ENCODE assay signal across 20 cellular contexts in the genomic region with DNA sequence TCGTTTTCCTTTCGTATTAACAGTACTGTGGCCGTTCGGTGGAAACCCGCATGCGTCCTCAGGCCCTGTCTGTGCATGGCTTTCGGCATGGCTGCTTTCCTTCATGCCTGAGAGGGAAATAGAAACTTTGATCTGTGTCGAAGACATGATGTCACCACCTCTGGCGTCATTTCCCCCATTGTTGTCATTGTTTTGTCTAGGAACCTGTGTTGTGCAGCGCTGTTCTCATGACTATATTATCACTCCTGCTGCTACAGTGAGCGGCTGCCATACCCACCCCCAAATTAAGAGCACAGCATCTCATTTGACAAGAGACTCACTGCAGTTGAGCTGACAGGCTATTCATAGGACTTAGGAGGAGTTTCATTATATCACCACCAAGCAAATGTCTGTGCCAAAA.
A peak's percentile ranks its signal among the peaks of the same experiment; 100 is the strongest.
DNase-seq lines count a peak whose midpoint lies in the region; ATAC-seq and TF ChIP-seq lines count a peak whose summit lies in the region.
"Had no signal": no experiment of that assay in that cellular context is flagged by ENCODE, and none has a peak within 500 bp of the region (broad histone marks: within the 10 kb centered on the region; RNA-seq: fewer than 3 reads in every experiment).

No MANE protein-coding gene starts in this region.

- ATAC-seq in activated T-cell treated with anti-CD3 and anti-CD28 coated beads, Interleukin-2, amount 50 U/mL, for 72 hours (replicated peaks in 1 of 2): no peak
- no peak for ATAC-seq in GM21825 (IDR thresholded peaks at IDR 0.05; ENCODE audit: unreplicated experiment)
- ATAC-seq: A549; gastroesophageal sphincter; HCT116; natural killer cell treated with Interleukin-12 subunit alpha and Interleukin-12 subunit beta and Interleukin-15 and Interleukin-18, amount 100 ng/mL, for 72 hours; psoas muscle had no signal

- no peak overlapping the region for H2AFZ ChIP-seq in smooth muscle cell (ENCODE audit: low read depth)

- peak overlapping the region; percentile 25 for H3K4me2 ChIP-seq in smooth muscle cell
- H3K4me2 ChIP-seq: A549 had no signal

- no peaks in the 10 kb centered on the region for H3K27me3 ChIP-seq in smooth muscle cell (ENCODE audit: low read depth)
- H3K27me3 ChIP-seq: gastroesophageal sphincter, tibial artery had no signal

- H3K27ac Mint-ChIP-seq in activated T-cell treated with anti-CD3 and anti-CD28 coated beads, Interleukin-2, amount 50 U/mL, for 72 hours: peak overlapping the region; percentile 61

- no peaks in the 10 kb centered on the region for H3K36me3 ChIP-seq in smooth muscle cell (ENCODE audit: low read depth)

- H3K27me3 Mint-ChIP-seq in activated T-cell treated with anti-CD3 and anti-CD28 coated beads, Interleukin-2, amount 50 U/mL, for 72 hours (ENCODE audit: low read depth): no peaks in the 10 kb centered on the region
- H3K27me3 Mint-ChIP-seq: CD4-positive, CD25-positive, alpha-beta regulatory T cell had no signal

- TF ChIP-seq CTCF in choroid plexus epithelial cell (conservative IDR thresholded peaks at IDR 0.05; ENCODE audit: low read depth, low read length) (no peak), smooth muscle cell (IDR thresholded peaks at IDR 0.05; ENCODE audit: borderline replicate concordance, insufficient read depth, poor library complexity, severe bottlenecking) (no peak)

- H3K4me1 ChIP-seq in smooth muscle cell (ENCODE audit: low read depth): peaks cover 26% of the 10 kb centered on the region

- H3K9me3 Mint-ChIP-seq in activated T-cell treated with anti-CD3 and anti-CD28 coated beads, Interleukin-2, amount 50 U/mL, for 72 hours: no peaks in the 10 kb centered on the region
- H3K9me3 Mint-ChIP-seq: CD4-positive, CD25-positive, alpha-beta regulatory T cell; natural killer cell treated with Interleukin-12 subunit alpha and Interleukin-12 subunit beta and Interleukin-15 and Interleukin-18, amount 100 ng/mL, for 72 hours had no signal

- WGBS in smooth muscle cell (ENCODE audit: low lambda C conversion rate): 91% methylated on average over 11 of the region's 11 CpGs

- H4K20me1 ChIP-seq in smooth muscle cell (ENCODE audit: low read depth): peaks cover 37% of the 10 kb centered on the region

- H3K79me2 ChIP-seq in smooth muscle cell (ENCODE audit: low read depth): no peaks in the 10 kb centered on the region

- no peaks in the 10 kb centered on the region for H3K9me3 ChIP-seq in smooth muscle cell (replicated peaks; ENCODE audit: low read depth)
- H3K9me3 ChIP-seq: A549, gastroesophageal sphincter, psoas muscle, tibial artery had no signal

- H3K9ac ChIP-seq in smooth muscle cell (ENCODE audit: low read depth): no peak overlapping the region

- H3K4me1 Mint-ChIP-seq in activated T-cell treated with anti-CD3 and anti-CD28 coated beads, Interleukin-2, amount 50 U/mL, for 72 hours (ENCODE audit: low read depth): peaks cover 28% of the 10 kb centered on the region

- peaks cover 35% of the 10 kb centered on the region for H3F3A ChIP-seq in smooth muscle cell (ENCODE audit: low read depth)

- no peak overlapping the region for H3K4me3 ChIP-seq in choroid plexus epithelial cell (ENCODE audit: low read depth, low read length)
- no peak overlapping the region for H3K4me3 ChIP-seq in smooth muscle cell
- H3K4me3 ChIP-seq: A549, coronary artery, gastroesophageal sphincter, psoas muscle, tibial artery had no signal

- peak overlapping the region; percentile 96 for H3K27ac ChIP-seq in smooth muscle cell (ENCODE audit: low read depth)
- H3K27ac ChIP-seq: coronary artery, gastroesophageal sphincter, psoas muscle, tibial artery had no signal

- no peak for DNase-seq in activated T-cell treated with anti-CD3 and anti-CD28 coated beads, Interleukin-2, amount 50 U/mL, for 72 hours
- DNase-seq in activated T-cell treated with anti-CD3 and anti-CD28 coated beads for 4 hours (no peak), choroid plexus epithelial cell (ENCODE audit: low read depth) (peak; percentile 30), iris pigment epithelial cell (ENCODE audit: low read depth) (peak; percentile 31), smooth muscle cell (lab: John Stamatoyannopoulos, UW; ENCODE audit: unreplicated experiment) (no peak), cortex of kidney (lab: John Stamatoyannopoulos, UW) (no peak), NCI-H1092 treated with DMSO at 0.1 percent for 48 hours (lab: John Stamatoyannopoulos, UW) (no peak)
- DNase-seq: activated CD8-positive, alpha-beta memory T cell treated with anti-CD3 and anti-CD28 coated beads, Interleukin-2, amount 50 U/mL, for 4 hours; CD4-positive, CD25-positive, alpha-beta regulatory T cell; mesendoderm; NCI-H1105 treated with DMSO at 0.1 percent for 48 hours; NCI-H526 treated with DMSO at 0.1 percent for 48 hours; psoas muscle; tibial artery had no signal

- peaks cover 4 to 12% of the 10 kb centered on the region in 2 donors for H3K36me3 Mint-ChIP-seq in activated T-cell treated with anti-CD3 and anti-CD28 coated beads, Interleukin-2, amount 50 U/mL, for 72 hours (ENCODE audit: insufficient read depth in 2 of 2)

- H3K4me3 Mint-ChIP-seq in activated T-cell treated with anti-CD3 and anti-CD28 coated beads, Interleukin-2, amount 50 U/mL, for 72 hours: no peak overlapping the region
- H3K4me3 Mint-ChIP-seq: CD4-positive, CD25-positive, alpha-beta regulatory T cell; natural killer cell treated with Interleukin-12 subunit alpha and Interleukin-12 subunit beta and Interleukin-15 and Interleukin-18, amount 100 ng/mL, for 72 hours had no signal

Comparison
In these comparisons a context has a peak if more than half of its experiments do, and no peak if none do; other contexts are left out.
1. DNase-seq: peak in choroid plexus epithelial cell (single experiment) and iris pigment epithelial cell (single experiment); none in activated T-cell treated with anti-CD3 and anti-CD28 coated beads, Interleukin-2, amount 50 U/mL, for 72 hours (0 of 2), activated T-cell treated with anti-CD3 and anti-CD28 coated beads for 4 hours (single experiment), smooth muscle cell (single experiment), cortex of kidney (single experiment) and NCI-H1092 treated with DMSO at 0.1 percent for 48 hours (single experiment).